20 cellular contexts compared by ENCODE assay signal in genomic region chr18:79921984-79922965, GRCh38. TPM values are rescaled to one million over a fixed set of nuclear protein-coding genes. Genes with fewer than 3 reads are reported as not detected.
DNase-seq lines count a peak whose midpoint lies in the region; ATAC-seq and TF ChIP-seq lines count a peak whose summit lies in the region.
"Had no signal": no experiment of that assay in that cellular context is flagged by ENCODE, and none has a peak within 500 bp of the region (broad histone marks: within the 10 kb centered on the region; RNA-seq: fewer than 3 reads in every experiment).

No MANE protein-coding gene starts in this region.

- intact Hi-C loops in body of pancreas (cut with DNase I) (no loop called here), lower leg skin (cut with DNase I; ENCODE audit: low total_unique reads) (no loop called here), stomach (cut with DNase I; ENCODE audit: low total_unique reads) (no loop called here)
- intact Hi-C loops in activated naive CD4-positive, alpha-beta T cell treated with anti-CD3 and anti-CD28 coated beads for 36 hours (cut with micrococcal nuclease) = no loop called here

- CTCF ChIA-PET in activated naive CD4-positive, alpha-beta T cell treated with anti-CD3 and anti-CD28 coated beads for 36 hours (lab: Charles Lee) = no interaction called here

- WGBS in body of pancreas, 2 donors = 95 to 96% methylated on average over 22 to 24 of the region's 24 CpGs
- 95% methylated on average over 24 of the region's 24 CpGs for WGBS in lower leg skin, 2 donors
- WGBS in stomach, 5 donors = 95 to 97% (median 96%) methylated on average over 22 to 24 of the region's 24 CpGs

- no peak overlapping the region for H3K4me3 Mint-ChIP-seq in activated naive CD8-positive, alpha-beta T cell treated with anti-CD3 and anti-CD28 coated beads, Interleukin-2, amount 10 ng/mL, durations not matched to agents 7 days and 5 days
- H3K4me3 Mint-ChIP-seq in activated naive CD8-positive, alpha-beta T cell treated with anti-CD3 and anti-CD28 coated beads for 36 hours = no peak overlapping the region
- no peak overlapping the region for H3K4me3 Mint-ChIP-seq in activated naive CD4-positive, alpha-beta T cell treated with anti-CD3 and anti-CD28 coated beads for 36 hours
- H3K4me3 Mint-ChIP-seq: CD4-positive, CD25-positive, alpha-beta regulatory T cell; endodermal cell; neural crest cell had no signal

- POLR2A ChIA-PET in activated naive CD8-positive, alpha-beta T cell treated with anti-CD3 and anti-CD28 coated beads, Interleukin-2, amount 10 ng/mL, durations not matched to agents 7 days and 5 days (lab: Charles Lee) = no interaction called here

- no peaks in the 10 kb centered on the region for H3K4me1 Mint-ChIP-seq in activated naive CD8-positive, alpha-beta T cell treated with anti-CD3 and anti-CD28 coated beads, Interleukin-2, amount 10 ng/mL, durations not matched to agents 7 days and 5 days
- H3K4me1 Mint-ChIP-seq in activated naive CD8-positive, alpha-beta T cell treated with anti-CD3 and anti-CD28 coated beads for 36 hours = peaks cover 2% of the 10 kb centered on the region
- no peaks in the 10 kb centered on the region for H3K4me1 Mint-ChIP-seq in activated naive CD4-positive, alpha-beta T cell treated with anti-CD3 and anti-CD28 coated beads for 36 hours (ENCODE audit: low read depth)
- H3K4me1 Mint-ChIP-seq: endodermal cell, neural crest cell had no signal

- no peak overlapping the region for H3K27ac Mint-ChIP-seq in activated naive CD8-positive, alpha-beta T cell treated with anti-CD3 and anti-CD28 coated beads, Interleukin-2, amount 10 ng/mL, durations not matched to agents 7 days and 5 days
- no peak overlapping the region for H3K27ac Mint-ChIP-seq in activated naive CD8-positive, alpha-beta T cell treated with anti-CD3 and anti-CD28 coated beads for 36 hours
- H3K27ac Mint-ChIP-seq in activated naive CD4-positive, alpha-beta T cell treated with anti-CD3 and anti-CD28 coated beads for 36 hours = no peak overlapping the region
- H3K27ac Mint-ChIP-seq: endodermal cell had no signal

- no peak for TF ChIP-seq CTCF in body of pancreas (IDR thresholded peaks at IDR 0.05)
- no peak for TF ChIP-seq CTCF in lower leg skin (IDR thresholded peaks at IDR 0.05)
- no peak for TF ChIP-seq CTCF in stomach (IDR thresholded peaks at IDR 0.05)

- H3K27me3 ChIP-seq in body of pancreas (no peaks in the 10 kb centered on the region), stomach (no peaks in the 10 kb centered on the region)

- DNase-seq in activated naive CD8-positive, alpha-beta T cell treated with anti-CD3 and anti-CD28 coated beads, Interleukin-2, amount 10 ng/mL, durations not matched to agents 7 days and 5 days = peak; percentile 17
- DNase-seq in activated naive CD8-positive, alpha-beta T cell treated with anti-CD3 and anti-CD28 coated beads for 36 hours = no peak
- peak in 3 of 4 donors; percentile 0 to 8 (median 3) for DNase-seq in body of pancreas
- DNase-seq in lower leg skin (ENCODE audit: low spot score in 2 of 2) = peak; percentile 3 to 60
- peak; percentile 11 for DNase-seq in stomach
- no peak for DNase-seq in activated naive CD4-positive, alpha-beta T cell treated with anti-CD3 and anti-CD28 coated beads for 36 hours
- no peak for DNase-seq in CD1c-positive myeloid dendritic cell (ENCODE audit: extremely low spot score)
- DNase-seq: activated CD4-positive, alpha-beta T cell treated with anti-CD3 and anti-CD28 coated beads for 4 hours; activated naive CD4-positive, alpha-beta T cell; anterior cingulate cortex; cerebellar nuclear complex; DMS 273 treated with DMSO at 0.1 percent for 48 hours; endodermal cell; midbrain; NCI-H1436; NCI-H524 treated with DMSO at 0.1 percent for 48 hours; SW 1271 had no signal

- peak; percentile 33 for ATAC-seq in activated naive CD8-positive, alpha-beta T cell treated with anti-CD3 and anti-CD28 coated beads, Interleukin-2, amount 10 ng/mL, durations not matched to agents 7 days and 5 days (ENCODE audit: low read depth)
- ATAC-seq in body of pancreas = no peak
- no peak for ATAC-seq in HG03280 (IDR thresholded peaks at IDR 0.05; ENCODE audit: unreplicated experiment)

- H3K9me3 ChIP-seq in body of pancreas = no peaks in the 10 kb centered on the region
- H3K9me3 ChIP-seq in stomach = no peaks in the 10 kb centered on the region

- H3K4me1 ChIP-seq in body of pancreas (peaks cover 37% of the 10 kb centered on the region), stomach (peaks cover 0 to 9% (median 0%) of the 10 kb centered on the region in 4 donors)

- H3K9me3 Mint-ChIP-seq in activated naive CD8-positive, alpha-beta T cell treated with anti-CD3 and anti-CD28 coated beads, Interleukin-2, amount 10 ng/mL, durations not matched to agents 7 days and 5 days = no peaks in the 10 kb centered on the region
- H3K9me3 Mint-ChIP-seq in activated naive CD8-positive, alpha-beta T cell treated with anti-CD3 and anti-CD28 coated beads for 36 hours = no peaks in the 10 kb centered on the region
- H3K9me3 Mint-ChIP-seq in activated naive CD4-positive, alpha-beta T cell treated with anti-CD3 and anti-CD28 coated beads for 36 hours = no peaks in the 10 kb centered on the region
- H3K9me3 Mint-ChIP-seq: endodermal cell, neural crest cell had no signal

- H3K27ac ChIP-seq in body of pancreas = no peak overlapping the region
- no peak overlapping the region for H3K27ac ChIP-seq in stomach

- H3K36me3 ChIP-seq in body of pancreas (replicated peaks in 1 of 2; ENCODE audit: insufficient read depth in 1 of 2, low read depth in 2 of 2) (peaks cover 0 to 2% of the 10 kb centered on the region in 2 donors), stomach (peaks cover 16 to 60% (median 51%) of the 10 kb centered on the region in 4 donors)

- H3K27me3 Mint-ChIP-seq in activated naive CD8-positive, alpha-beta T cell treated with anti-CD3 and anti-CD28 coated beads, Interleukin-2, amount 10 ng/mL, durations not matched to agents 7 days and 5 days = no peaks in the 10 kb centered on the region
- H3K27me3 Mint-ChIP-seq in activated naive CD8-positive, alpha-beta T cell treated with anti-CD3 and anti-CD28 coated beads for 36 hours = no peaks in the 10 kb centered on the region
- H3K27me3 Mint-ChIP-seq in activated naive CD4-positive, alpha-beta T cell treated with anti-CD3 and anti-CD28 coated beads for 36 hours (ENCODE audit: low read depth) = no peaks in the 10 kb centered on the region
- H3K27me3 Mint-ChIP-seq: CD4-positive, CD25-positive, alpha-beta regulatory T cell had no signal

- H3K36me3 Mint-ChIP-seq in activated naive CD8-positive, alpha-beta T cell treated with anti-CD3 and anti-CD28 coated beads, Interleukin-2, amount 10 ng/mL, durations not matched to agents 7 days and 5 days = peaks cover 20% of the 10 kb centered on the region
- H3K36me3 Mint-ChIP-seq in activated naive CD8-positive, alpha-beta T cell treated with anti-CD3 and anti-CD28 coated beads for 36 hours = peaks cover 24% of the 10 kb centered on the region
- peaks cover 13% of the 10 kb centered on the region for H3K36me3 Mint-ChIP-seq in activated naive CD4-positive, alpha-beta T cell treated with anti-CD3 and anti-CD28 coated beads for 36 hours (ENCODE audit: low read depth)

- no peak overlapping the region for H3K4me3 ChIP-seq in body of pancreas
- H3K4me3 ChIP-seq in lower leg skin (ENCODE audit: low read depth, poor library complexity, severe bottlenecking) = no peak overlapping the region
- H3K4me3 ChIP-seq in stomach = no peak overlapping the region

- TF ChIP-seq POLR2A in body of pancreas (IDR thresholded peaks at IDR 0.05) (no peak), lower leg skin (IDR thresholded peaks at IDR 0.05) (no peak), stomach (IDR thresholded peaks at IDR 0.05) (no peak)

- no peak for TF ChIP-seq EP300 in stomach (IDR thresholded peaks at IDR 0.05)

RNA-seq across cellular contexts. Expression of gene SLC66A2, which starts 29.2 kb away (rescaled TPM):
- 10 to 100 TPM; 29.0 to 29.2 TPM for total RNA-seq in activated naive CD8-positive, alpha-beta T cell treated with anti-CD3 and anti-CD28 coated beads, Interleukin-2, amount 10 ng/mL, durations not matched to agents 7 days and 5 days
- 10 to 100 TPM; 30.0 to 30.2 TPM for total RNA-seq in activated naive CD8-positive, alpha-beta T cell treated with anti-CD3 and anti-CD28 coated beads for 36 hours
- total RNA-seq in body of pancreas (10 to 100 TPM; 30.4 to 50.8 TPM), lower leg skin (100 to 1,000 TPM in 1 of 4 donors, 10 to 100 TPM in 3; 65.6 to 112 (median 75.3) TPM), stomach (100 to 1,000 TPM in 1 of 5 donors, 10 to 100 TPM in 4; 18.1 to 148 (median 25.5) TPM)
- polyA plus RNA-seq in stomach = 10 to 100 TPM; 19.1 to 31.1 (median 20.0) TPM
- total RNA-seq in activated naive CD4-positive, alpha-beta T cell treated with anti-CD3 and anti-CD28 coated beads for 36 hours = 10 to 100 TPM; 26.0 to 26.8 TPM

RNA-seq across cellular contexts. Expression of gene HSBP1L1, which starts 42.2 kb away (rescaled TPM):
- 10 to 100 TPM; 14.0 to 18.0 TPM for total RNA-seq in activated naive CD8-positive, alpha-beta T cell treated with anti-CD3 and anti-CD28 coated beads, Interleukin-2, amount 10 ng/mL, durations not matched to agents 7 days and 5 days
- 10 to 100 TPM; 11.2 to 14.5 TPM for total RNA-seq in activated naive CD8-positive, alpha-beta T cell treated with anti-CD3 and anti-CD28 coated beads for 36 hours
- total RNA-seq in body of pancreas = 10 to 100 TPM; 14.8 to 22.1 TPM
- 10 to 100 TPM; 34.7 to 77.3 (median 62.2) TPM for total RNA-seq in lower leg skin
- total RNA-seq in stomach = 10 to 100 TPM in 4 of 5 donors, 1 to 10 TPM in 1; 4.1 to 42.6 (median 23.8) TPM
- 10 to 100 TPM; 51.6 to 62.3 (median 58.7) TPM for polyA plus RNA-seq in stomach
- total RNA-seq in activated naive CD4-positive, alpha-beta T cell treated with anti-CD3 and anti-CD28 coated beads for 36 hours = 10 to 100 TPM; 14.2 to 14.8 TPM

Comparison
In these comparisons a context has a peak if more than half of its experiments do, and no peak if none do; other contexts are left out.
1. DNase-seq: peak in activated naive CD8-positive, alpha-beta T cell treated with anti-CD3 and anti-CD28 coated beads, Interleukin-2, amount 10 ng/mL, durations not matched to agents 7 days and 5 days (single experiment), body of pancreas (3 of 4), lower leg skin (2 of 2) and stomach (single experiment); none in activated naive CD8-positive, alpha-beta T cell treated with anti-CD3 and anti-CD28 coated beads for 36 hours (single experiment), activated naive CD4-positive, alpha-beta T cell treated with anti-CD3 and anti-CD28 coated beads for 36 hours (single experiment) and CD1c-positive myeloid dendritic cell (single experiment).